Comparison of ENCODE assay signal across 8 cellular contexts in the genomic region with DNA sequence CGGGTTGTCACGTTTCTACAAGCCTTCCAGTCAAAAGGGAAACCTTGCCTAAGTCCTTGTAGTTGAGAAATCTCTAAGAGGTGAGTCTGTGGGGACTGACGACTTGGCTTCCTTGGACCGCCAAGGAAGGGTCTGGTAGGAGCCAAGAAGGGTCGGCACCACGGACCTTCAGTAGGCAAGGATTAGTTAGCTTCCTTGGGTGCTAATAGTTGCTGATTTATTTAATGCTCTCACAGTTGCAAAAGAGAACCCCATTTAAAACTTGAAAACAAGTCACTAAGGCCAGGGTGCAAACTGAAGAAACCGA. TPM values are rescaled to one million over a fixed set of nuclear protein-coding genes. Genes with fewer than 3 reads are reported as not detected.
DNase-seq lines count a peak whose midpoint lies in the region; ATAC-seq and TF ChIP-seq lines count a peak whose summit lies in the region.

No MANE protein-coding gene starts in this region.

- TSS peak; percentile 85 for BruUV-seq in MCF 10A (replicated peaks; lab: Mats Ljungman, UMichigan)

- no peaks in the 10 kb centered on the region for H3K27me3 Mint-ChIP-seq in activated naive CD4-positive, alpha-beta T cell treated with anti-CD3 and anti-CD28 coated beads, Interleukin-2, amount 50 U/mL, for 24 hours
- no peaks in the 10 kb centered on the region for H3K27me3 Mint-ChIP-seq in MCF 10A (ENCODE audit: insufficient read depth, unreplicated experiment)
- H3K27me3 Mint-ChIP-seq in naive B cell, result peaks cover 0 to 6% (median 4%) of the 10 kb centered on the region in 3 donors

- peak overlapping the region; percentile 93 for H3K4me3 Mint-ChIP-seq in activated naive CD4-positive, alpha-beta T cell treated with anti-CD3 and anti-CD28 coated beads, Interleukin-2, amount 50 U/mL, for 24 hours
- H3K4me3 Mint-ChIP-seq in MCF 10A (ENCODE audit: unreplicated experiment) (peak overlapping the region; percentile 90), naive B cell (peak overlapping the region; percentile 93 to 100 (median 98))

- no peaks in the 10 kb centered on the region for H3K9me3 Mint-ChIP-seq in activated naive CD4-positive, alpha-beta T cell treated with anti-CD3 and anti-CD28 coated beads, Interleukin-2, amount 50 U/mL, for 24 hours
- H3K9me3 Mint-ChIP-seq in MCF 10A (ENCODE audit: unreplicated experiment) (no peaks in the 10 kb centered on the region), naive B cell (no peaks in the 10 kb centered on the region)

- DNase-seq in activated naive CD4-positive, alpha-beta T cell (lab: John Stamatoyannopoulos, UW), result no peak
- DNase-seq in MCF 10A (ENCODE audit: unreplicated experiment) (no peak), naive B cell (no peak), islet precursor cell (no peak), HT-29 (ENCODE audit: low spot score) (no peak), NCI-H1694 treated with DMSO at 0.1 percent for 48 hours (lab: John Stamatoyannopoulos, UW) (no peak)

- CTCF ChIA-PET in MCF 10A (lab: Yijun Ruan, JAX), result interaction anchor here (0.6 to 1.2 kb wide), 2 partner anchors 40 to 148 kb away, joined by 3 to 5 read pairs; a partner anchor contains a TSS

- H3K27ac Mint-ChIP-seq in activated naive CD4-positive, alpha-beta T cell treated with anti-CD3 and anti-CD28 coated beads, Interleukin-2, amount 50 U/mL, for 24 hours, result peak overlapping the region; percentile 97
- peak overlapping the region; percentile 87 for H3K27ac Mint-ChIP-seq in MCF 10A (ENCODE audit: low read depth, unreplicated experiment)
- H3K27ac Mint-ChIP-seq in naive B cell, result peak overlapping the region; percentile 99 to 100 (median 99)

- intact Hi-C loops in MCF 10A (cut with micrococcal nuclease), result no loop called here

- H3K4me1 Mint-ChIP-seq in activated naive CD4-positive, alpha-beta T cell treated with anti-CD3 and anti-CD28 coated beads, Interleukin-2, amount 50 U/mL, for 24 hours, result peaks cover 51% of the 10 kb centered on the region
- H3K4me1 Mint-ChIP-seq in MCF 10A (ENCODE audit: insufficient read depth, unreplicated experiment), result peaks cover 17% of the 10 kb centered on the region
- peaks cover 25 to 35% (median 27%) of the 10 kb centered on the region in 3 donors for H3K4me1 Mint-ChIP-seq in naive B cell

- peaks cover 20% of the 10 kb centered on the region for H3K36me3 Mint-ChIP-seq in activated naive CD4-positive, alpha-beta T cell treated with anti-CD3 and anti-CD28 coated beads, Interleukin-2, amount 50 U/mL, for 24 hours
- H3K36me3 Mint-ChIP-seq in MCF 10A (ENCODE audit: insufficient read depth, unreplicated experiment), result peaks cover 22% of the 10 kb centered on the region
- peaks cover 4 to 10% of the 10 kb centered on the region in 2 donors for H3K36me3 Mint-ChIP-seq in naive B cell

- POLR2A ChIA-PET in MCF 10A (lab: Yijun Ruan, JAX), result interaction anchor here (0.7 to 1.5 kb wide), 3 partner anchors 21 to 40 kb away, joined by 3 to 8 read pairs (median 4); a partner anchor contains a TSS

- ATAC-seq in HG03378 (IDR thresholded peaks at IDR 0.05; ENCODE audit: unreplicated experiment) (peak; percentile 34), naive B cell (ENCODE audit: low read depth in 2 of 2) (peak; percentile 4 to 6)

- no peak for TF ChIP-seq CTCF in MCF 10A (IDR thresholded peaks at IDR 0.05; ENCODE audit: unreplicated experiment)

RNA-seq across cellular contexts. Expression of a gene that starts 0.4 kb away (rescaled TPM):
- total RNA-seq in MCF 10A (2022), result 8.7 and 9.8 TPM in 2 replicates
- 1 to 10 TPM; 1.8 to 5.9 (median 4.7) TPM for polyA plus RNA-seq in naive B cell (ENCODE audit: low read depth in 6 of 6)
- 10.5 and 12.9 TPM in 2 replicates for total RNA-seq in HT-29 (2014; rRNA removed; shearing (Covaris generic))

RNA-seq across cellular contexts. Expression of a gene that starts 28.7 kb away (rescaled TPM):
- not detected in 2 replicates for total RNA-seq in MCF 10A (2022)
- polyA plus RNA-seq in naive B cell (ENCODE audit: low read depth in 6 of 6), result not detected
- total RNA-seq in HT-29 (2014; rRNA removed; shearing (Covaris generic)), result not detected in 2 replicates

RNA-seq across cellular contexts. Expression of a gene that starts 40.1 kb away (rescaled TPM):
- 38.7 and 38.9 TPM in 2 replicates for total RNA-seq in MCF 10A (2022)
- 10 to 100 TPM in 2 of 6 donors, 1 to 10 TPM in 4; 3.9 to 14.2 (median 9.7) TPM for polyA plus RNA-seq in naive B cell (ENCODE audit: low read depth in 6 of 6)
- total RNA-seq in HT-29 (2014; rRNA removed; shearing (Covaris generic)), result 42.2 and 48.7 TPM in 2 replicates

RNA-seq across cellular contexts. Expression of a gene that starts 40.2 kb away (rescaled TPM):
- total RNA-seq in MCF 10A (2022), result 23.3 and 31.4 TPM in 2 replicates
- polyA plus RNA-seq in naive B cell (ENCODE audit: low read depth in 6 of 6), result 10 to 100 TPM in 5 of 6 donors, 1 to 10 TPM in 1; 3.1 to 16.5 (median 11.3) TPM
- total RNA-seq in HT-29 (2014; rRNA removed; shearing (Covaris generic)), result 35.7 and 37.6 TPM in 2 replicates
